Comparison of ENCODE assay signal across 1 cellular context in genomic region chr16:49277386-49277742, GRCh38.
TF ChIP-seq lines count a peak whose summit lies in the region.

No MANE protein-coding gene starts in this region.

TF ChIP-seq in H1, 55 proteins besides CTCF, POLR2A, EP300 and RAD21 (continued from another document):
- TF ChIP-seq RXRA (IDR thresholded peaks at IDR 0.05; ENCODE audit: insufficient read depth, low read depth, low read length) (no peak), GTF2F1 (IDR thresholded peaks at IDR 0.05; ENCODE audit: borderline replicate concordance, low read depth, low read length) (no peak), RBBP5 (IDR thresholded peaks at IDR 0.05; ENCODE audit: borderline replicate concordance, low read depth, low read length) (no peak), MAFK (IDR thresholded peaks at IDR 0.05; ENCODE audit: low read depth, low read length) (no peak), SRF (IDR thresholded peaks at IDR 0.05; ENCODE audit: low read depth, low read length) (no peak), ATF3 (IDR thresholded peaks at IDR 0.05; ENCODE audit: insufficient read depth, low read depth, low read length) (no peak), MAX (IDR thresholded peaks at IDR 0.05) (no peak)
